In the genomic region with DNA sequence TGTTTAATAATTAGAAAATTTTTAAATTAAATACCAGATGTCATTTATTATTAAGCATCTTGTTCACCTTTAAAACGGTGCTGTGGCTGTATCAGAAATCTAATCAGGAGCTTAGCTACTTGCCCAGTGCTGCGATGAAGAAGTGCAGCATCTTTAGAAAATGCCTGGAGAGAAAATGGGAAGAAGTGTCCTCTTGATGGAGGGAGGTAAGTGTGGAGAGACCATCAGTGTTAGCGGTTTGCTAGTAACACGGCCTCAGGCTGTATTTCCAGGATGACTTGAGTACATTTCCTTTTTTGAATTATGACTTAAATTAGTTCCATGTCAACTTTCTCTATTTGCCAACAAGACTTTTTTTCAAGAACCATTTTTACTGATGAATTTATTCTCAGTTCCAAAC, we compare ENCODE assay signal across 29 cellular contexts.
DNase-seq lines count a peak whose midpoint lies in the region; TF ChIP-seq lines count a peak whose summit lies in the region.
"Had no signal": no experiment of that assay in that cellular context is flagged by ENCODE, and none has a peak within 500 bp of the region (broad histone marks: within the 10 kb centered on the region; RNA-seq: fewer than 3 reads in every experiment).

No MANE protein-coding gene starts in this region.

- H2AFZ ChIP-seq in MM.1S (ENCODE audit: low read length) = no peak overlapping the region
- H2AFZ ChIP-seq: GM23248 had no signal

- no peaks in the 10 kb centered on the region for H3F3A ChIP-seq in MM.1S (ENCODE audit: insufficient read depth, low read length)

- DNase-seq in NCI-H1092 treated with DMSO at 0.1 percent for 48 hours (lab: John Stamatoyannopoulos, UW) (peak; percentile 18), NCI-H1092 (lab: John Stamatoyannopoulos, UW) (no peak), M059J (ENCODE audit: low read depth) (peak; percentile 61), endothelial cell (ENCODE audit: low spot score) (no peak), 8988T (no peak), MM.1S (no peak), posterior cingulate gyrus (no peak)
- DNase-seq: activated CD4-positive, alpha-beta memory T cell treated with anti-CD3 and anti-CD28 coated beads for 36 hours; activated CD4-positive, CD25-positive, alpha-beta regulatory T cell treated with anti-CD3 and anti-CD28 coated beads, Interleukin-2, amount 50 U/mL, for 72 hours; activated naive CD4-positive, alpha-beta T cell treated with Interleukin-2 at 50 U/mL for 16 hours; central memory CD4-positive, alpha-beta T cell; cortex of kidney; DND-41; effector memory CD8-positive, alpha-beta T cell; GM23248; HFFc6; KBM-7; NCI-H446; nephron progenitor cell; SK-N-SH; small intestine; stimulated activated naive B cell treated with anti-CD40 and anti-IgM and Interleukin-4, amounts not matched to agents 10 μg/mL and 1 μg/mL and 100 μg/mL, for 72 hours; upper lobe of left lung had no signal

- intact Hi-C loops in posterior cingulate gyrus (cut with DNase I) = no loop called here

- H4K20me1 ChIP-seq in MM.1S (ENCODE audit: insufficient read depth, low read length) = no peaks in the 10 kb centered on the region

- no peak for TF ChIP-seq CTCF in endothelial cell (IDR thresholded peaks at IDR 0.05; ENCODE audit: unreplicated experiment)
- no peak for TF ChIP-seq CTCF in nephron (IDR thresholded peaks at IDR 0.05; ENCODE audit: unreplicated experiment in 3 of 3)
- TF ChIP-seq CTCF in MM.1S (IDR thresholded peaks at IDR 0.05; ENCODE audit: low read length) = no peak

- no peaks in the 10 kb centered on the region for H3K79me2 ChIP-seq in MM.1S (ENCODE audit: low read length)

- H3K4me1 Mint-ChIP-seq in endothelial cell (ENCODE audit: unreplicated experiment) (peaks cover 55% of the 10 kb centered on the region), nephron (peaks cover 48% of the 10 kb centered on the region)

- H3K27me3 Mint-ChIP-seq in endothelial cell (ENCODE audit: unreplicated experiment) (peaks cover 9% of the 10 kb centered on the region), nephron (ENCODE audit: low read depth) (peaks cover 4% of the 10 kb centered on the region)
- H3K27me3 Mint-ChIP-seq: activated CD4-positive, alpha-beta memory T cell treated with anti-CD3 and anti-CD28 coated beads for 36 hours had no signal

- H3K4me3 Mint-ChIP-seq in endothelial cell (ENCODE audit: unreplicated experiment) = no peak overlapping the region
- H3K4me3 Mint-ChIP-seq in nephron = no peak overlapping the region
- H3K4me3 Mint-ChIP-seq: activated CD4-positive, alpha-beta memory T cell treated with anti-CD3 and anti-CD28 coated beads for 36 hours; activated T-helper 1 cell treated with anti-CD3 and anti-CD28 coated beads, Interleukin-12 subunit alpha, Interleukin-12 subunit beta, Interleukin-2, Interleukin-4 antibody, amounts not matched to agents 30 ng/mL and 10 ng/mL and 1 ng/mL, durations not matched to agents 14 hours and 24 hours and 36 hours; effector memory CD8-positive, alpha-beta T cell; HFFc6; stimulated activated naive B cell treated with anti-CD40 and anti-IgM and Interleukin-4, amounts not matched to agents 10 μg/mL and 1 μg/mL and 100 μg/mL, for 72 hours; T-helper 1 cell treated with Interleukin-12 subunit alpha and Interleukin-12 subunit beta and Interleukin-4 antibody, amounts not matched to agents 30 μg/mL and 1 μg/mL, for 36 hours had no signal

- H3K27me3 ChIP-seq in MM.1S (replicated peaks; ENCODE audit: insufficient read depth, low read length) = no peaks in the 10 kb centered on the region
- H3K27me3 ChIP-seq: upper lobe of left lung had no signal

- H3K36me3 ChIP-seq in MM.1S (replicated peaks; ENCODE audit: insufficient read depth, low read length) = no peaks in the 10 kb centered on the region
- H3K36me3 ChIP-seq: pancreas, suprapubic skin, upper lobe of left lung had no signal

- no peak overlapping the region for H3K4me2 ChIP-seq in MM.1S (ENCODE audit: low read depth, low read length)
- H3K4me2 ChIP-seq: SK-N-SH had no signal

- H3K27ac ChIP-seq in MM.1S (ENCODE audit: low read length) = no peak overlapping the region
- H3K27ac ChIP-seq: 22Rv1, GM23248, suprapubic skin, upper lobe of left lung had no signal

- H3K9me3 Mint-ChIP-seq in endothelial cell (ENCODE audit: unreplicated experiment) = no peaks in the 10 kb centered on the region
- no peaks in the 10 kb centered on the region for H3K9me3 Mint-ChIP-seq in nephron
- H3K9me3 Mint-ChIP-seq: activated CD4-positive, alpha-beta memory T cell treated with anti-CD3 and anti-CD28 coated beads for 36 hours; activated T-helper 1 cell treated with anti-CD3 and anti-CD28 coated beads, Interleukin-12 subunit alpha, Interleukin-12 subunit beta, Interleukin-2, Interleukin-4 antibody, amounts not matched to agents 30 ng/mL and 10 ng/mL and 1 ng/mL, durations not matched to agents 14 hours and 24 hours and 36 hours; effector memory CD8-positive, alpha-beta T cell; nephron progenitor cell; stimulated activated naive B cell treated with anti-CD40 and anti-IgM and Interleukin-4, amounts not matched to agents 10 μg/mL and 1 μg/mL and 100 μg/mL, for 72 hours; T-helper 1 cell treated with Interleukin-12 subunit alpha and Interleukin-12 subunit beta and Interleukin-4 antibody, amounts not matched to agents 30 μg/mL and 1 μg/mL, for 36 hours had no signal

- H3K27ac Mint-ChIP-seq in endothelial cell (ENCODE audit: unreplicated experiment) (peak overlapping the region; percentile 96), nephron (peak overlapping the region; percentile 87 to 96 (median 95))
- H3K27ac Mint-ChIP-seq: activated CD4-positive, alpha-beta memory T cell treated with anti-CD3 and anti-CD28 coated beads for 36 hours; HFFc6; stimulated activated naive B cell treated with anti-CD40 and anti-IgM and Interleukin-4, amounts not matched to agents 10 μg/mL and 1 μg/mL and 100 μg/mL, for 72 hours; T-helper 1 cell treated with Interleukin-12 subunit alpha and Interleukin-12 subunit beta and Interleukin-4 antibody, amounts not matched to agents 30 μg/mL and 1 μg/mL, for 36 hours had no signal

- no peak overlapping the region for H3K9ac ChIP-seq in MM.1S (ENCODE audit: low read length)
- H3K9ac ChIP-seq: GM23248, SK-N-SH had no signal

- H3K9me3 ChIP-seq in MM.1S (replicated peaks; ENCODE audit: insufficient read depth, low read length) = no peaks in the 10 kb centered on the region
- H3K9me3 ChIP-seq: pancreas, SK-N-SH, suprapubic skin, upper lobe of left lung had no signal

- no peaks in the 10 kb centered on the region for H3K4me1 ChIP-seq in MM.1S (ENCODE audit: low read length)
- H3K4me1 ChIP-seq: pancreas, suprapubic skin, upper lobe of left lung had no signal

- H3K36me3 Mint-ChIP-seq in endothelial cell (ENCODE audit: low read depth, unreplicated experiment) (peaks cover 3% of the 10 kb centered on the region), nephron (ENCODE audit: low read depth) (no peaks in the 10 kb centered on the region)
- H3K36me3 Mint-ChIP-seq: activated CD4-positive, alpha-beta memory T cell treated with anti-CD3 and anti-CD28 coated beads for 36 hours; stimulated activated naive B cell treated with anti-CD40 and anti-IgM and Interleukin-4, amounts not matched to agents 10 μg/mL and 1 μg/mL and 100 μg/mL, for 72 hours had no signal

- no peaks in the 10 kb centered on the region for H3K9me2 ChIP-seq in MM.1S (replicated peaks; ENCODE audit: insufficient read depth, low read length)
- H3K9me2 ChIP-seq: SK-N-SH had no signal

- no peak overlapping the region for H3K4me3 ChIP-seq in MM.1S (ENCODE audit: low read length)
- H3K4me3 ChIP-seq: GM23248, suprapubic skin, upper lobe of left lung had no signal

Comparison
In these comparisons a context has a peak if more than half of its experiments do, and no peak if none do; other contexts are left out.
1. DNase-seq: peak in NCI-H1092 treated with DMSO at 0.1 percent for 48 hours (single experiment) and M059J (single experiment); none in NCI-H1092 (single experiment), endothelial cell (single experiment), 8988T (single experiment), MM.1S (single experiment) and posterior cingulate gyrus (0 of 10).